In genomic region chr21:27025708-27026107, GRCh38 we compare ENCODE assay signal across 1 cellular context. TPM values are rescaled to one million over a fixed set of nuclear protein-coding genes. Genes with fewer than 3 reads are reported as not detected.
"Had no signal": no experiment of that assay in that cellular context is flagged by ENCODE, and none has a peak within 500 bp of the region (broad histone marks: within the 10 kb centered on the region; RNA-seq: fewer than 3 reads in every experiment).

No MANE protein-coding gene starts in this region.

RNA-seq across cellular contexts. Expression of gene ADAMTS5, which starts 58.8 kb away (rescaled TPM):
- total RNA-seq: naive thymus-derived CD8-positive, alpha-beta T cell had no signal
- polyA plus RNA-seq: naive thymus-derived CD8-positive, alpha-beta T cell had no signal
